In genomic region chr1:197902131-197902453, GRCh38 we compare ENCODE assay signal across 8 cellular contexts. TPM values are rescaled to one million over a fixed set of nuclear protein-coding genes. Genes with fewer than 3 reads are reported as not detected.
A peak's percentile ranks its signal among the peaks of the same experiment; 100 is the strongest.
DNase-seq lines count a peak whose midpoint lies in the region; ATAC-seq and TF ChIP-seq lines count a peak whose summit lies in the region.

No MANE protein-coding gene starts in this region.

- H3K9ac ChIP-seq in BLaER1 treated with 17β-estradiol and CSF1 and Interleukin-3, amounts not matched to agents 10 nM and 100 nM, result peak overlapping the region; percentile 69 to 86 (median 82)

- no peak for TF ChIP-seq CTCF in choroid plexus epithelial cell (conservative IDR thresholded peaks at IDR 0.05; ENCODE audit: low read depth, low read length)

- peak overlapping the region; percentile 47 to 78 (median 73); a peak in 21 of 22 replicates for H3K27ac ChIP-seq in BLaER1 treated with 17β-estradiol and CSF1 and Interleukin-3, amounts not matched to agents 10 nM and 100 nM

- H3K4me2 ChIP-seq in BLaER1 treated with 17β-estradiol and CSF1 and Interleukin-3, amounts not matched to agents 10 nM and 100 nM, result peak overlapping the region; percentile 79 to 98 (median 91)

- H3K4me1 ChIP-seq in BLaER1 treated with 17β-estradiol and CSF1 and Interleukin-3, amounts not matched to agents 10 nM and 100 nM, result peaks cover 0 to 11% (median 6%) of the 10 kb centered on the region in 10 experiments; a peak in 10 of 20 replicates

- DNase-seq in Jurkat, Clone E6-1 (ENCODE audit: low read depth, low spot score), result peak; percentile 28
- DNase-seq in choroid plexus epithelial cell (ENCODE audit: low read depth), result no peak
- no peak for DNase-seq in natural killer cell treated with Interleukin-12 subunit alpha and Interleukin-12 subunit beta and Interleukin-15 and Interleukin-18, amount 100 ng/mL, for 72 hours (ENCODE audit: low spot score)
- DNase-seq in effector CD8-positive, alpha-beta T cell (lab: John Stamatoyannopoulos, UW), result no peak
- no peak for DNase-seq in stimulated activated CD4-positive, alpha-beta T cell treated with anti-CD3 and anti-CD28 coated beads, Interleukin-4, amount 100 ng/mL, for 1 hour

- H3K27ac Mint-ChIP-seq in natural killer cell treated with Interleukin-12 subunit alpha and Interleukin-12 subunit beta and Interleukin-15 and Interleukin-18, amount 100 ng/mL, for 72 hours, result peak overlapping the region; percentile 58 to 70

- no peaks in the 10 kb centered on the region for H3K9me3 ChIP-seq in BLaER1 treated with 17β-estradiol and CSF1 and Interleukin-3, amounts not matched to agents 10 nM and 100 nM (replicated peaks in 1 of 11)

- peaks cover 0 to 39% (median 12%) of the 10 kb centered on the region in 11 experiments; a peak in 13 of 22 replicates for H4K20me1 ChIP-seq in BLaER1 treated with 17β-estradiol and CSF1 and Interleukin-3, amounts not matched to agents 10 nM and 100 nM

- H3K4me3 ChIP-seq in BLaER1 treated with 17β-estradiol and CSF1 and Interleukin-3, amounts not matched to agents 10 nM and 100 nM, result peak overlapping the region; percentile 58 to 75 (median 69)
- H3K4me3 ChIP-seq in Jurkat, Clone E6-1 (ENCODE audit: low read length), result peak overlapping the region; percentile 69
- peak overlapping the region; percentile 84 for H3K4me3 ChIP-seq in choroid plexus epithelial cell (ENCODE audit: low read depth, low read length)

- ATAC-seq in natural killer cell treated with Interleukin-12 subunit alpha and Interleukin-12 subunit beta and Interleukin-15 and Interleukin-18, amount 100 ng/mL, for 72 hours, result no peak
- ATAC-seq in GM18858 (IDR thresholded peaks at IDR 0.05; ENCODE audit: unreplicated experiment) (no peak), GM19397 (IDR thresholded peaks at IDR 0.05; ENCODE audit: unreplicated experiment) (no peak)

- peaks cover 9 to 18% of the 10 kb centered on the region in 2 donors for H3K4me1 Mint-ChIP-seq in natural killer cell treated with Interleukin-12 subunit alpha and Interleukin-12 subunit beta and Interleukin-15 and Interleukin-18, amount 100 ng/mL, for 72 hours (ENCODE audit: low read depth in 2 of 2)

- peak overlapping the region; percentile 91 for H3K4me3 Mint-ChIP-seq in natural killer cell treated with Interleukin-12 subunit alpha and Interleukin-12 subunit beta and Interleukin-15 and Interleukin-18, amount 100 ng/mL, for 72 hours

- no peaks in the 10 kb centered on the region for H3K36me3 Mint-ChIP-seq in natural killer cell treated with Interleukin-12 subunit alpha and Interleukin-12 subunit beta and Interleukin-15 and Interleukin-18, amount 100 ng/mL, for 72 hours

- H3K27me3 ChIP-seq in BLaER1 treated with 17β-estradiol and CSF1 and Interleukin-3, amounts not matched to agents 10 nM and 100 nM, result peaks cover 48 to 79% (median 71%) of the 10 kb centered on the region in 11 experiments

- H3K27me3 Mint-ChIP-seq in natural killer cell treated with Interleukin-12 subunit alpha and Interleukin-12 subunit beta and Interleukin-15 and Interleukin-18, amount 100 ng/mL, for 72 hours, result peaks cover 35 to 43% of the 10 kb centered on the region in 2 donors

- no peaks in the 10 kb centered on the region for H3K9me3 Mint-ChIP-seq in natural killer cell treated with Interleukin-12 subunit alpha and Interleukin-12 subunit beta and Interleukin-15 and Interleukin-18, amount 100 ng/mL, for 72 hours

- H3K36me3 ChIP-seq in BLaER1 treated with 17β-estradiol and CSF1 and Interleukin-3, amounts not matched to agents 10 nM and 100 nM, result no peaks in the 10 kb centered on the region

RNA-seq across cellular contexts. Expression of gene C1orf53, which starts 0.3 kb away (rescaled TPM):
- polyA plus RNA-seq in Jurkat, Clone E6-1 (2012; ENCODE audit: insufficient read depth, insufficient read length), result 5.4 TPM
- total RNA-seq in natural killer cell treated with Interleukin-12 subunit alpha and Interleukin-12 subunit beta and Interleukin-15 and Interleukin-18, amount 100 ng/mL, for 72 hours, result 1 to 10 TPM in 1 of 2 donors, not detected in 1; 1.8 TPM

RNA-seq across cellular contexts. Expression of gene LHX9, which starts 15.1 kb away (rescaled TPM):
- polyA plus RNA-seq in Jurkat, Clone E6-1 (2012; ENCODE audit: insufficient read depth, insufficient read length), result not detected
- total RNA-seq in natural killer cell treated with Interleukin-12 subunit alpha and Interleukin-12 subunit beta and Interleukin-15 and Interleukin-18, amount 100 ng/mL, for 72 hours, result under 1 TPM in 1 of 2 donors, not detected in 1; 0.20 TPM
